ENCODE assay signal across 28 cellular contexts in the genomic region with DNA sequence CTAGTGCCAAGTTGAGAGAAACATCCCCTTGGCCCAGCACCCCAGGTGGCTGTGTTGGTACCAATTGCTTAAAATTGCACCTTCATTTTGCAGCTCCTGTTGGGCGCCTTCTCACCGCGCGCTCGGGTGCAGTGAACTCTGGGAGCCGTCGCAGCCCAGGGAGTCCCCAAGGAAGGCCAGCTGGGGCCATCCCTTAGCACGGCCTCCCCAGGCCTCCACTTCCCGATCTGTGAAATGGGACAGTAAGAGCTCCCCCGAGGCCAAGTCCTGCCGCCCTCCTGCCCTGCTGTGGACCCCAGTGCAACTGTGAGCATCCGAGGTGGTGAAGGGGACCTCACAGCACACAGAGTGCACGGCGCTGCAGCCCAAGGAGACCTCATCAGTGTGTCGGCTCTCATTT.
"Had no signal": no experiment of that assay in that cellular context is flagged by ENCODE, and none has a peak within 500 bp of the region (broad histone marks: within the 10 kb centered on the region; RNA-seq: fewer than 3 reads in every experiment).

No MANE protein-coding gene starts in this region.

- H3K27ac ChIP-seq: neutrophil, pancreas, prostate gland, skin epidermis, spleen, suprapubic skin, testis, tibial artery, transverse colon, upper lobe of right lung, uterus had no signal

- H3K4me2 ChIP-seq: smooth muscle cell had no signal

- H3K36me3 Mint-ChIP-seq: naive B cell; naive thymus-derived CD8-positive, alpha-beta T cell; natural killer cell treated with Interleukin-12 subunit alpha and Interleukin-12 subunit beta and Interleukin-15 and Interleukin-18, amount 100 ng/mL, for 72 hours; stimulated activated memory B cell treated with anti-CD40 and anti-IgM and Interleukin-4, amounts not matched to agents 10 μg/mL and 1 μg/mL and 100 μg/mL, for 72 hours; type B pancreatic cell had no signal

- H3K27ac Mint-ChIP-seq: naive B cell; naive thymus-derived CD8-positive, alpha-beta T cell; natural killer cell treated with Interleukin-12 subunit alpha and Interleukin-12 subunit beta and Interleukin-15 and Interleukin-18, amount 100 ng/mL, for 72 hours; nephron progenitor cell; stimulated activated memory B cell treated with anti-CD40 and anti-IgM and Interleukin-4, amounts not matched to agents 10 μg/mL and 1 μg/mL and 100 μg/mL, for 72 hours; stimulated activated naive CD8-positive, alpha-beta T cell treated with anti-CD3 and anti-CD28 coated beads, Interleukin-15, amount 100 ng/mL, for 72 hours; type B pancreatic cell had no signal

- H3K4me3 Mint-ChIP-seq: naive thymus-derived CD8-positive, alpha-beta T cell; natural killer cell treated with Interleukin-12 subunit alpha and Interleukin-12 subunit beta and Interleukin-15 and Interleukin-18, amount 100 ng/mL, for 72 hours; nephron progenitor cell; neural crest cell; stimulated activated memory B cell treated with anti-CD40 and anti-IgM and Interleukin-4, amounts not matched to agents 10 μg/mL and 1 μg/mL and 100 μg/mL, for 72 hours; stimulated activated naive CD8-positive, alpha-beta T cell treated with anti-CD3 and anti-CD28 coated beads, Interleukin-15, amount 100 ng/mL, for 72 hours; type B pancreatic cell had no signal

- H3K4me1 Mint-ChIP-seq: naive B cell; naive thymus-derived CD8-positive, alpha-beta T cell; stimulated activated memory B cell treated with anti-CD40 and anti-IgM and Interleukin-4, amounts not matched to agents 10 μg/mL and 1 μg/mL and 100 μg/mL, for 72 hours; stimulated activated naive CD8-positive, alpha-beta T cell treated with anti-CD3 and anti-CD28 coated beads, Interleukin-15, amount 100 ng/mL, for 72 hours had no signal

- H3K36me3 ChIP-seq: neutrophil, pancreas, prostate gland, spleen, suprapubic skin, tibial artery, transverse colon, upper lobe of right lung, uterus had no signal

- ATAC-seq: naive thymus-derived CD8-positive, alpha-beta T cell; pancreas; stimulated activated naive CD8-positive, alpha-beta T cell treated with anti-CD3 and anti-CD28 coated beads, Interleukin-15, amount 100 ng/mL, for 72 hours; stimulated activated naive CD8-positive, alpha-beta T cell treated with anti-CD3 and anti-CD28 coated beads, Interleukin-15, Interleukin-2, amounts not matched to agents 100 U/mL and 50 U/mL, for 24 hours; upper lobe of right lung had no signal

- H3K9me3 Mint-ChIP-seq: natural killer cell treated with Interleukin-12 subunit alpha and Interleukin-12 subunit beta and Interleukin-15 and Interleukin-18, amount 100 ng/mL, for 72 hours; neural crest cell; stimulated activated naive CD8-positive, alpha-beta T cell treated with anti-CD3 and anti-CD28 coated beads, Interleukin-15, amount 100 ng/mL, for 72 hours; type B pancreatic cell had no signal

- H3K27me3 Mint-ChIP-seq: natural killer cell treated with Interleukin-12 subunit alpha and Interleukin-12 subunit beta and Interleukin-15 and Interleukin-18, amount 100 ng/mL, for 72 hours; stimulated activated memory B cell treated with anti-CD40 and anti-IgM and Interleukin-4, amounts not matched to agents 10 μg/mL and 1 μg/mL and 100 μg/mL, for 72 hours; stimulated activated naive CD8-positive, alpha-beta T cell treated with anti-CD3 and anti-CD28 coated beads, Interleukin-15, amount 100 ng/mL, for 72 hours; type B pancreatic cell had no signal

- H3K27me3 ChIP-seq: neutrophil, pancreas, testis, transverse colon, upper lobe of right lung, uterus had no signal

- H3K4me1 ChIP-seq: pancreas, prostate gland, spleen, testis, tibial artery, transverse colon, upper lobe of right lung, uterus had no signal

- H3K4me3 ChIP-seq: pancreas, prostate gland, skin epidermis, smooth muscle cell, spleen, suprapubic skin, testis, tibial artery, transverse colon, upper lobe of right lung, uterus had no signal

- DNase-seq: naive B cell; naive thymus-derived CD8-positive, alpha-beta T cell; nephron progenitor cell; nucleus accumbens; spleen; stimulated activated CD4-positive, alpha-beta T cell treated with anti-CD3 and anti-CD28 coated beads, Interleukin-12 subunit alpha, Interleukin-12 subunit beta, amount 100 ng/mL, for 4 hours; stimulated activated CD4-positive, alpha-beta T cell treated with anti-CD3 and anti-CD28 coated beads, Interleukin-1b, Interleukin-23, amount 100 ng/mL, for 48 hours; stimulated activated CD4-positive, alpha-beta T cell treated with anti-CD3 and anti-CD28 coated beads, Interleukin-4, amount 100 ng/mL, for 1 hour; stimulated activated CD4-positive, alpha-beta T cell treated with anti-CD3 and anti-CD28 coated beads, Interleukin-4, amount 100 ng/mL, for 4 hours; stimulated activated CD8-positive, alpha-beta memory T cell treated with anti-CD3 and anti-CD28 coated beads, Interleukin-4, amount 100 ng/mL, for 48 hours; stimulated activated naive CD4-positive, alpha-beta T cell; stimulated activated naive CD8-positive, alpha-beta T cell treated with anti-CD3 and anti-CD28 coated beads, Interleukin-15, amount 100 ng/mL, for 72 hours; stimulated activated naive CD8-positive, alpha-beta T cell treated with anti-CD3 and anti-CD28 coated beads, Interleukin-15, Interleukin-2, amounts not matched to agents 100 U/mL and 50 U/mL, for 24 hours; testis; tibial artery; transverse colon; upper lobe of right lung; uterus had no signal

- H3K9me3 ChIP-seq: neutrophil, pancreas, prostate gland, suprapubic skin, testis, tibial artery, transverse colon, upper lobe of right lung, uterus had no signal
